Comparison of ENCODE assay signal across 10 cellular contexts in the genomic region with DNA sequence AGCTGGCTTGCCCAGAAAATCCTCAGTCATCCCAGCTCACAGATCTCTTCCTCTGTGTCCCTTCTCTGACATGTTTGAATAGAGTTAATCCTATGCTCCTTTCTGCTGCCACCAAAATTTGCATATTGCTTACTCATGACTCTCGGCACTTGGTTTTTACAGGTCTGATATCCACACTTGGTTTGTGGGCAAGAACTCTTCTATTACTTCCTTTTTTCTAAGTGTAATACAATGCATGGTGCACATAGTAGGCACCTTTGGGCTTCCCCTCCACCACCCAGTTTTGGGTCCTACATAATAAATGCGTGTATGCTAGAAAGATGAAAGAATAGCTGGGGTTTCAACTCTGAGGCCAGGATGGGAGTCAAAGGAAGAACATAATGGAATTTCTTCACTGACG.
DNase-seq lines count a peak whose midpoint lies in the region; ATAC-seq lines count a peak whose summit lies in the region.
"Had no signal": no experiment of that assay in that cellular context is flagged by ENCODE, and none has a peak within 500 bp of the region (broad histone marks: within the 10 kb centered on the region; RNA-seq: fewer than 3 reads in every experiment).

No MANE protein-coding gene starts in this region.

- no peaks in the 10 kb centered on the region for H3K9me3 Mint-ChIP-seq in activated naive CD8-positive, alpha-beta T cell treated with anti-CD3 and anti-CD28 coated beads, Interleukin-2, amount 50 U/mL, for 24 hours
- peaks cover 5% of the 10 kb centered on the region for H3K9me3 Mint-ChIP-seq in activated naive CD8-positive, alpha-beta T cell treated with anti-CD3 and anti-CD28 coated beads for 36 hours
- peaks cover 0 to 2% of the 10 kb centered on the region in 2 donors for H3K9me3 Mint-ChIP-seq in effector memory CD8-positive, alpha-beta T cell

- H3K27ac ChIP-seq in SK-N-MC, result peak overlapping the region; percentile 78; the same call in 1 of the 2 replicates
- H3K27ac ChIP-seq: parathyroid adenoma had no signal

- H3K9me3 ChIP-seq in SK-N-MC (ENCODE audit: low read depth, low read length), result no peaks in the 10 kb centered on the region

- H3K36me3 Mint-ChIP-seq in activated naive CD8-positive, alpha-beta T cell treated with anti-CD3 and anti-CD28 coated beads, Interleukin-2, amount 50 U/mL, for 24 hours (ENCODE audit: low read depth), result peaks cover 11% of the 10 kb centered on the region
- H3K36me3 Mint-ChIP-seq in activated naive CD8-positive, alpha-beta T cell treated with anti-CD3 and anti-CD28 coated beads for 36 hours, result peaks cover 38% of the 10 kb centered on the region
- H3K36me3 Mint-ChIP-seq in effector memory CD8-positive, alpha-beta T cell (ENCODE audit: insufficient read depth), result no peaks in the 10 kb centered on the region

- H3K9ac ChIP-seq in SK-N-MC (ENCODE audit: insufficient read length), result no peak overlapping the region
- H3K9ac ChIP-seq: parathyroid adenoma had no signal

- H3K36me3 ChIP-seq in SK-N-MC (ENCODE audit: insufficient read depth, low read length), result peaks cover 12% of the 10 kb centered on the region

- no peak overlapping the region for H3K4me3 Mint-ChIP-seq in activated naive CD8-positive, alpha-beta T cell treated with anti-CD3 and anti-CD28 coated beads, Interleukin-2, amount 50 U/mL, for 24 hours
- no peak overlapping the region for H3K4me3 Mint-ChIP-seq in activated naive CD8-positive, alpha-beta T cell treated with anti-CD3 and anti-CD28 coated beads for 36 hours
- no peak overlapping the region for H3K4me3 Mint-ChIP-seq in effector memory CD8-positive, alpha-beta T cell

- H3K27ac Mint-ChIP-seq in activated naive CD8-positive, alpha-beta T cell treated with anti-CD3 and anti-CD28 coated beads, Interleukin-2, amount 50 U/mL, for 24 hours, result no peak overlapping the region
- no peak overlapping the region for H3K27ac Mint-ChIP-seq in activated naive CD8-positive, alpha-beta T cell treated with anti-CD3 and anti-CD28 coated beads for 36 hours
- no peak overlapping the region for H3K27ac Mint-ChIP-seq in effector memory CD8-positive, alpha-beta T cell

- peak overlapping the region; percentile 31; the same call in 1 of the 2 replicates for H3K4me3 ChIP-seq in SK-N-MC

- H3K4me1 Mint-ChIP-seq in activated naive CD8-positive, alpha-beta T cell treated with anti-CD3 and anti-CD28 coated beads, Interleukin-2, amount 50 U/mL, for 24 hours, result peaks cover 7% of the 10 kb centered on the region
- H3K4me1 Mint-ChIP-seq in activated naive CD8-positive, alpha-beta T cell treated with anti-CD3 and anti-CD28 coated beads for 36 hours, result peaks cover 12% of the 10 kb centered on the region
- H3K4me1 Mint-ChIP-seq in effector memory CD8-positive, alpha-beta T cell (ENCODE audit: low read depth in 2 of 2), result no peaks in the 10 kb centered on the region

- DNase-seq in activated naive CD8-positive, alpha-beta T cell treated with anti-CD3 and anti-CD28 coated beads, Interleukin-2, amount 50 U/mL, for 24 hours, result no peak
- DNase-seq in activated naive CD8-positive, alpha-beta T cell treated with anti-CD3 and anti-CD28 coated beads for 36 hours, result no peak
- DNase-seq in SK-N-MC (ENCODE audit: low read depth, low spot score), result no peak
- no peak for DNase-seq in activated T-cell treated with anti-CD3 and anti-CD28 coated beads, Interleukin-2, amount 50 U/mL, for 48 hours
- DNase-seq in Ammon's horn (ENCODE audit: low spot score), result no peak
- DNase-seq in effector memory CD8-positive, alpha-beta T cell, result no peak
- no peak for DNase-seq in SK-N-DZ (ENCODE audit: low spot score)
- DNase-seq: activated CD4-positive, alpha-beta T cell treated with anti-CD3 and anti-CD28 coated beads for 4 hours had no signal

- peaks cover 25% of the 10 kb centered on the region for H3K27me3 Mint-ChIP-seq in activated naive CD8-positive, alpha-beta T cell treated with anti-CD3 and anti-CD28 coated beads, Interleukin-2, amount 50 U/mL, for 24 hours
- no peaks in the 10 kb centered on the region for H3K27me3 Mint-ChIP-seq in activated naive CD8-positive, alpha-beta T cell treated with anti-CD3 and anti-CD28 coated beads for 36 hours
- peaks cover 18 to 23% of the 10 kb centered on the region in 2 donors for H3K27me3 Mint-ChIP-seq in effector memory CD8-positive, alpha-beta T cell

- ATAC-seq in activated naive CD8-positive, alpha-beta T cell treated with anti-CD3 and anti-CD28 coated beads, Interleukin-2, amount 50 U/mL, for 24 hours, result peak; percentile 69
- ATAC-seq in HG03064 (IDR thresholded peaks at IDR 0.05; ENCODE audit: low read depth, unreplicated experiment), result peak; percentile 87
- no peak for ATAC-seq in effector memory CD8-positive, alpha-beta T cell (replicated peaks)
